Comparison of ENCODE assay signal across 11 cellular contexts in genomic region chr7:78530351-78530750, GRCh38.
DNase-seq lines count a peak whose midpoint lies in the region; ATAC-seq and TF ChIP-seq lines count a peak whose summit lies in the region.
"Had no signal": no experiment of that assay in that cellular context is flagged by ENCODE, and none has a peak within 500 bp of the region (broad histone marks: within the 10 kb centered on the region; RNA-seq: fewer than 3 reads in every experiment).

No MANE protein-coding gene starts in this region.

- TF ChIP-seq POLR2A in uterus (IDR thresholded peaks at IDR 0.05): no peak

- TF ChIP-seq CTCF in choroid plexus epithelial cell (conservative IDR thresholded peaks at IDR 0.05; ENCODE audit: low read depth, low read length) (no peak), uterus (IDR thresholded peaks at IDR 0.05) (no peak)

- no peak for ATAC-seq in GM19023 (IDR thresholded peaks at IDR 0.05; ENCODE audit: unreplicated experiment)
- ATAC-seq: effector memory CD8-positive, alpha-beta T cell; left lung had no signal

- intact Hi-C loops in uterus (cut with DNase I; ENCODE audit: low total_unique reads): no loop called here

- H3K4me3 ChIP-seq in choroid plexus epithelial cell (ENCODE audit: low read depth, low read length): no peak overlapping the region
- no peak overlapping the region for H3K4me3 ChIP-seq in uterus
- H3K4me3 ChIP-seq: left lung, prostate gland had no signal

- DNase-seq in GM04504 (ENCODE audit: low read depth) (peak; percentile 24), NCI-H345 treated with DMSO at 0.1 percent for 48 hours (lab: John Stamatoyannopoulos, UW; ENCODE audit: unreplicated experiment) (peak; percentile 83), choroid plexus epithelial cell (ENCODE audit: low read depth) (peak; percentile 45), pons (ENCODE audit: low spot score) (peak; percentile 96), uterus (no peak), HuH-7 (ENCODE audit: low spot score) (no peak)
- no peak for DNase-seq in stimulated activated CD8-positive, alpha-beta memory T cell treated with anti-CD3 and anti-CD28 coated beads, Interleukin-4, amount 100 ng/mL, for 48 hours
- DNase-seq: effector memory CD8-positive, alpha-beta T cell; left lung had no signal

- no peaks in the 10 kb centered on the region for H3K9me3 ChIP-seq in uterus
- H3K9me3 ChIP-seq: left lung, prostate gland had no signal

- H3K27me3 ChIP-seq in uterus: no peaks in the 10 kb centered on the region
- H3K27me3 ChIP-seq: left lung had no signal

- no peak overlapping the region for H3K27ac ChIP-seq in uterus
- H3K27ac ChIP-seq: left lung, prostate gland had no signal

- no peaks in the 10 kb centered on the region for H3K4me1 ChIP-seq in uterus
- H3K4me1 ChIP-seq: left lung, prostate gland had no signal

- H3K36me3 ChIP-seq in uterus: no peaks in the 10 kb centered on the region
- H3K36me3 ChIP-seq: left lung, prostate gland had no signal

Comparison
In these comparisons a context has a peak if more than half of its experiments do, and no peak if none do; other contexts are left out.
1. DNase-seq: peak in GM04504 (single experiment), NCI-H345 treated with DMSO at 0.1 percent for 48 hours (single experiment), choroid plexus epithelial cell (single experiment) and pons (single experiment); none in uterus (0 of 2), stimulated activated CD8-positive, alpha-beta memory T cell treated with anti-CD3 and anti-CD28 coated beads, Interleukin-4, amount 100 ng/mL, for 48 hours (single experiment) and HuH-7 (single experiment).